30 cellular contexts compared by ENCODE assay signal in the genomic region with DNA sequence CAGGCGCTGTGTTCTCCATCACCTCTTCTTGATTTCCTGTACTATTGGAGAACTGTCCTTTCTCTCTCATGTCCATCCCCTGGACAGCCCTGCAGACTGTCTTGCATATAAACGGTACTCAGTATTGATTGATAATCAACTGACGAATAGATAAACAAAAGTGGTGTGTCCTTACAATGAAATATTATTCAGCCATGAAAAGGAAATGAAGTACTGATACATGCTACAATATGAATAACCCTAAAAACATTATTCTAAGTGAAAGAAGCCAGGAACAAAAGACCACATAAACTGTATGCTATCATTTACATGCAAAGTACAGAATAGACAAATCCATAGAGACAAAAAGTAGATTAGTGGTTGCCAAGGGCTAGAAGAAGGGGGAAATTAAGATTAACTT.
"Had no signal": no experiment of that assay in that cellular context is flagged by ENCODE, and none has a peak within 500 bp of the region (broad histone marks: within the 10 kb centered on the region; RNA-seq: fewer than 3 reads in every experiment).

No MANE protein-coding gene starts in this region.

- H3K4me3 ChIP-seq: ascending aorta, cardiac muscle cell had no signal

- DNase-seq: activated B cell treated with CpG ODN at 0.5 μM for 24 hours; activated CD4-positive, alpha-beta memory T cell treated with anti-CD3 and anti-CD28 coated beads for 36 hours; activated CD4-positive, alpha-beta T cell treated with anti-CD3 and anti-CD28 coated beads for 4 hours; activated CD4-positive, alpha-beta T cell treated with anti-CD3 and anti-CD28 coated beads, Interleukin-2, amount 10 ng/mL, durations not matched to agents 24 days and 14 days; activated CD4-positive, alpha-beta T cell treated with anti-CD3 and anti-CD28 coated beads, Interleukin-2, amount 50 U/mL, for 1 hour; activated CD4-positive, alpha-beta T cell treated with anti-CD3 and anti-CD28 coated beads, Interleukin-2, amount 50 U/mL, for 4 hours; activated CD4-positive, CD25-positive, alpha-beta regulatory T cell treated with anti-CD3 and anti-CD28 coated beads, Interleukin-2, amount 50 U/mL, for 72 hours; activated CD8-positive, alpha-beta memory T cell treated with anti-CD3 and anti-CD28 coated beads, Interleukin-2, amount 50 U/mL, for 4 hours; activated CD8-positive, alpha-beta T cell treated with anti-CD3 and anti-CD28 coated beads for 36 hours; activated effector memory CD4-positive, alpha-beta T cell treated with Interleukin-2 at 50 U/mL for 16 hours; activated gamma-delta T cell treated with Interleukin-2 at 50 U/mL for 16 hours; activated naive CD4-positive, alpha-beta T cell treated with anti-CD3 and anti-CD28 coated beads, Interleukin-2, amount 10 ng/mL, durations not matched to agents 7 days and 5 days; activated naive CD4-positive, alpha-beta T cell treated with Interleukin-2 at 50 U/mL for 16 hours; activated naive CD8-positive, alpha-beta T cell treated with anti-CD3 and anti-CD28 coated beads, Interleukin-2, amount 10 ng/mL, durations not matched to agents 7 days and 5 days; activated naive CD8-positive, alpha-beta T cell treated with anti-CD3 and anti-CD28 coated beads, Interleukin-2, amount 50 U/mL, for 24 hours; activated T-cell treated with anti-CD3 and anti-CD28 coated beads for 4 hours; activated T-cell treated with anti-CD3 and anti-CD28 coated beads, Interleukin-2, amount 50 U/mL, for 1 hour; activated T-cell treated with anti-CD3 and anti-CD28 coated beads, Interleukin-2, amount 50 U/mL, for 48 hours; amygdala; anterior cingulate cortex; caudate nucleus; cerebellar nuclear complex; T-helper 1 cell; T-helper 2 cell; T-helper 9 cell had no signal

- ATAC-seq: activated CD8-positive, alpha-beta T cell treated with anti-CD3 and anti-CD28 coated beads for 36 hours; activated naive CD8-positive, alpha-beta T cell treated with anti-CD3 and anti-CD28 coated beads, Interleukin-2, amount 50 U/mL, for 24 hours had no signal

- H3K36me3 ChIP-seq: ascending aorta, cardiac muscle cell had no signal

- H3K9me3 ChIP-seq: ascending aorta had no signal

- H3K27ac ChIP-seq: ascending aorta, cardiac muscle cell, VCaP had no signal

- FAIRE-seq: bronchial epithelial cell, TTC549 had no signal

- H3K4me1 ChIP-seq: ascending aorta had no signal

- H3K27me3 ChIP-seq: ascending aorta, cardiac muscle cell had no signal
